22 cellular contexts compared by ENCODE assay signal in the genomic region with DNA sequence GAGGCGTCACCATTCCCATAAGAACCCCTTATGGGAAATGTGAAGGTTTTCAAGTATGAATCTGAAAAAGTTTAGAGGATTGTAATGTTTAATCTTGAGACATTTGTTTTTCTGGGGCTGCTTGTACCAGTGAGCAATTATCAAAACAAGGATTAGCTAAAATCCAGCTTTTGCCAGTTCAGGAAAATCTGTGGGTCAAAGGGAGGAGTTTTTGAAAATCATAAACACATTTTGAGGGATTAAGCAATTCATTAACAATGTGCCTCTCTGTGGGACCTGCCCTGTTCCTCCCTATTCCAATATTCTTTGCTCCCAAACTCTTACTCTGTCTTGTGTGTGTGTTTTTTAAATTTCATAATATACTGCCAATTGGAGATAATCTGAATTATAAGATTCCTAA.
"Had no signal": no experiment of that assay in that cellular context is flagged by ENCODE, and none has a peak within 500 bp of the region (broad histone marks: within the 10 kb centered on the region; RNA-seq: fewer than 3 reads in every experiment).

No MANE protein-coding gene starts in this region.

- H3K27ac Mint-ChIP-seq: activated CD4-positive, alpha-beta memory T cell treated with anti-CD3 and anti-CD28 coated beads, Interleukin-2, amount 10 ng/mL, durations not matched to agents 7 days and 5 days; activated CD4-positive, alpha-beta T cell treated with anti-CD3 and anti-CD28 coated beads, Interleukin-2, amount 10 ng/mL, durations not matched to agents 24 days and 14 days; activated naive CD4-positive, alpha-beta T cell treated with anti-CD3 and anti-CD28 coated beads for 36 hours; activated naive CD8-positive, alpha-beta T cell treated with anti-CD3 and anti-CD28 coated beads, Interleukin-2, amount 10 ng/mL, durations not matched to agents 7 days and 5 days; activated T-cell treated with anti-CD3 and anti-CD28 coated beads, Interleukin-2, amount 50 U/mL, for 72 hours; natural killer cell; T-helper 2 cell treated with Interferon-gamma antibody and Interleukin-4, amounts not matched to agents 5 μg/mL and 100 μg/mL, for 36 hours had no signal

- H3K9me3 Mint-ChIP-seq: activated CD4-positive, alpha-beta memory T cell treated with anti-CD3 and anti-CD28 coated beads, Interleukin-2, amount 10 ng/mL, durations not matched to agents 7 days and 5 days; activated CD4-positive, alpha-beta T cell treated with anti-CD3 and anti-CD28 coated beads, Interleukin-2, amount 10 ng/mL, durations not matched to agents 24 days and 14 days; activated naive CD4-positive, alpha-beta T cell treated with anti-CD3 and anti-CD28 coated beads for 36 hours; activated naive CD8-positive, alpha-beta T cell treated with anti-CD3 and anti-CD28 coated beads, Interleukin-2, amount 10 ng/mL, durations not matched to agents 7 days and 5 days; activated T-cell treated with anti-CD3 and anti-CD28 coated beads, Interleukin-2, amount 50 U/mL, for 72 hours; natural killer cell; T-helper 2 cell treated with Interferon-gamma antibody and Interleukin-4, amounts not matched to agents 5 μg/mL and 100 μg/mL, for 36 hours had no signal

- H3K36me3 ChIP-seq: cardiac muscle cell, left ventricle myocardium inferior, neutrophil, tibial nerve had no signal

- H3K27ac ChIP-seq: body of pancreas, cardiac muscle cell, epithelial cell of prostate, left ventricle myocardium inferior, neutrophil, VCaP had no signal

- H3K4me3 Mint-ChIP-seq: activated CD4-positive, alpha-beta memory T cell treated with anti-CD3 and anti-CD28 coated beads, Interleukin-2, amount 10 ng/mL, durations not matched to agents 7 days and 5 days; activated CD4-positive, alpha-beta T cell treated with anti-CD3 and anti-CD28 coated beads, Interleukin-2, amount 10 ng/mL, durations not matched to agents 24 days and 14 days; activated naive CD4-positive, alpha-beta T cell treated with anti-CD3 and anti-CD28 coated beads for 36 hours; activated naive CD8-positive, alpha-beta T cell treated with anti-CD3 and anti-CD28 coated beads, Interleukin-2, amount 10 ng/mL, durations not matched to agents 7 days and 5 days; activated T-cell treated with anti-CD3 and anti-CD28 coated beads, Interleukin-2, amount 50 U/mL, for 72 hours; natural killer cell; T-helper 2 cell treated with Interferon-gamma antibody and Interleukin-4, amounts not matched to agents 5 μg/mL and 100 μg/mL, for 36 hours had no signal

- H3K4me1 ChIP-seq: body of pancreas, left ventricle myocardium inferior had no signal

- DNase-seq: activated CD4-positive, alpha-beta memory T cell treated with anti-CD3 and anti-CD28 coated beads, Interleukin-2, amount 10 ng/mL, durations not matched to agents 7 days and 5 days; activated CD4-positive, alpha-beta T cell treated with anti-CD3 and anti-CD28 coated beads, Interleukin-2, amount 10 ng/mL, durations not matched to agents 24 days and 14 days; activated effector memory CD4-positive, alpha-beta T cell treated with Interleukin-2 at 50 U/mL for 16 hours; activated naive CD4-positive, alpha-beta T cell treated with anti-CD3 and anti-CD28 coated beads for 36 hours; activated naive CD8-positive, alpha-beta T cell treated with anti-CD3 and anti-CD28 coated beads, Interleukin-2, amount 10 ng/mL, durations not matched to agents 7 days and 5 days; activated T-cell treated with anti-CD3 and anti-CD28 coated beads, Interleukin-2, amount 50 U/mL, for 72 hours; body of pancreas; foreskin melanocyte; hypothalamus; left ventricle myocardium inferior; midbrain; natural killer cell; stimulated activated CD4-positive, alpha-beta T cell treated with anti-CD3 and anti-CD28 coated beads, Interleukin-4, amount 100 ng/mL, for 1 hour; stimulated activated naive CD4-positive, alpha-beta T cell; substantia nigra had no signal

- H3K9me3 ChIP-seq: body of pancreas, left ventricle myocardium inferior, neutrophil, tibial nerve had no signal

- ATAC-seq: activated CD4-positive, CD25-positive, alpha-beta regulatory T cell treated with anti-CD3 and anti-CD28 coated beads, Interleukin-2, amount 50 U/mL, for 24 hours; activated T-cell treated with anti-CD3 and anti-CD28 coated beads, Interleukin-2, amount 50 U/mL, for 72 hours; body of pancreas; natural killer cell had no signal

- H3K4me1 Mint-ChIP-seq: activated CD4-positive, alpha-beta T cell treated with anti-CD3 and anti-CD28 coated beads, Interleukin-2, amount 10 ng/mL, durations not matched to agents 24 days and 14 days had no signal

- H3K4me3 ChIP-seq: body of pancreas, cardiac muscle cell, left ventricle myocardium inferior, tibial nerve had no signal

- H3K36me3 Mint-ChIP-seq: activated naive CD8-positive, alpha-beta T cell treated with anti-CD3 and anti-CD28 coated beads, Interleukin-2, amount 10 ng/mL, durations not matched to agents 7 days and 5 days; natural killer cell had no signal

- H3K27me3 ChIP-seq: body of pancreas, cardiac muscle cell, neutrophil, tibial nerve had no signal
